In genomic region chr2:68955432-68955831, GRCh38 we compare ENCODE assay signal across 5 cellular contexts. TPM values are rescaled to one million over a fixed set of nuclear protein-coding genes. Genes with fewer than 3 reads are reported as not detected.
"Had no signal": no experiment of that assay in that cellular context is flagged by ENCODE, and none has a peak within 500 bp of the region (broad histone marks: within the 10 kb centered on the region; RNA-seq: fewer than 3 reads in every experiment).

No MANE protein-coding gene starts in this region.

RNA-seq across cellular contexts. Expression of gene GKN2, which starts 2.7 kb away (rescaled TPM):
- total RNA-seq: GM23248, H9, HFFc6, HT1080, IMR-90 had no signal
- polyA plus RNA-seq: GM23248, IMR-90 had no signal

RNA-seq across cellular contexts. Expression of gene GKN1, which starts 19.0 kb away (rescaled TPM):
- total RNA-seq: GM23248, H9, HFFc6, HT1080, IMR-90 had no signal
- polyA plus RNA-seq: GM23248, IMR-90 had no signal
